ENCODE assay signal across 18 cellular contexts in genomic region chr2:55733335-55733734, GRCh38. TPM values are rescaled to one million over a fixed set of nuclear protein-coding genes. Genes with fewer than 3 reads are reported as not detected.
DNase-seq lines count a peak whose midpoint lies in the region; ATAC-seq and TF ChIP-seq lines count a peak whose summit lies in the region.
"Had no signal": no experiment of that assay in that cellular context is flagged by ENCODE, and none has a peak within 500 bp of the region (broad histone marks: within the 10 kb centered on the region; RNA-seq: fewer than 3 reads in every experiment).

No MANE protein-coding gene starts in this region.

- no peak overlapping the region for H3K27ac Mint-ChIP-seq in naive thymus-derived CD4-positive, alpha-beta T cell
- H3K27ac Mint-ChIP-seq: CD14-positive monocyte, H9 had no signal

- H3K27ac ChIP-seq in GM23248 = peak overlapping the region; percentile 71
- H3K27ac ChIP-seq in naive thymus-derived CD4-positive, alpha-beta T cell (ENCODE audit: low read depth, low read length) = no peak overlapping the region

- H3K4me3 ChIP-seq in GM23248 = peak overlapping the region; percentile 14; the same call in 1 of the 2 replicates
- peak overlapping the region; percentile 18; the same call in 1 of the 2 replicates for H3K4me3 ChIP-seq in WI38 (ENCODE audit: low read depth, low read length)
- H3K4me3 ChIP-seq in skeletal muscle satellite cell (ENCODE audit: low read length) = no peak overlapping the region
- no peak overlapping the region for H3K4me3 ChIP-seq in naive thymus-derived CD4-positive, alpha-beta T cell (ENCODE audit: low read length)

- POLR2A ChIA-PET in naive thymus-derived CD4-positive, alpha-beta T cell (lab: Charles Lee) = no interaction called here

- H3K4me1 ChIP-seq in GM23248 (ENCODE audit: insufficient read depth) (peaks cover 30% of the 10 kb centered on the region), skeletal muscle satellite cell (ENCODE audit: control insufficient read depth, insufficient read depth, low read length) (peaks cover 17% of the 10 kb centered on the region)
- H3K4me1 ChIP-seq in naive thymus-derived CD4-positive, alpha-beta T cell (ENCODE audit: control insufficient read depth in 2 of 2, insufficient read depth in 2 of 2, low read length in 2 of 2) = no peaks in the 10 kb centered on the region

- CTCF ChIA-PET in naive thymus-derived CD4-positive, alpha-beta T cell (lab: Charles Lee) = no interaction called here

- H3F3A ChIP-seq in GM23248 (ENCODE audit: insufficient read depth) = peaks cover 13% of the 10 kb centered on the region

- H3K9me2 ChIP-seq in GM23248 (ENCODE audit: insufficient read depth) = no peaks in the 10 kb centered on the region

- H3K9ac ChIP-seq in GM23248 (peak overlapping the region; percentile 39), skeletal muscle satellite cell (ENCODE audit: low read depth, low read length) (peak overlapping the region; percentile 0)

- H3K27me3 Mint-ChIP-seq in naive thymus-derived CD4-positive, alpha-beta T cell = peaks cover 0 to 7% (median 2%) of the 10 kb centered on the region in 5 donors

- H3K9me3 Mint-ChIP-seq in naive thymus-derived CD4-positive, alpha-beta T cell = peaks cover 0 to 3% (median 0%) of the 10 kb centered on the region in 11 donors
- H3K9me3 Mint-ChIP-seq: H9 had no signal

- H3K9me3 ChIP-seq in GM23248 (ENCODE audit: low read depth) (no peaks in the 10 kb centered on the region), skeletal muscle satellite cell (replicated peaks; ENCODE audit: low read length) (no peaks in the 10 kb centered on the region)
- no peaks in the 10 kb centered on the region for H3K9me3 ChIP-seq in naive thymus-derived CD4-positive, alpha-beta T cell (ENCODE audit: control insufficient read depth in 2 of 3, low read length in 3 of 3)

- H3K79me2 ChIP-seq in GM23248 (ENCODE audit: insufficient read depth) = no peaks in the 10 kb centered on the region

- H3K27me3 ChIP-seq in GM23248 (replicated peaks; ENCODE audit: insufficient read depth) (no peaks in the 10 kb centered on the region), skeletal muscle satellite cell (ENCODE audit: control insufficient read depth, insufficient read depth, low read length) (no peaks in the 10 kb centered on the region)
- H3K27me3 ChIP-seq in naive thymus-derived CD4-positive, alpha-beta T cell (ENCODE audit: control insufficient read depth in 2 of 2, insufficient read depth in 2 of 2, low read length in 2 of 2) = no peaks in the 10 kb centered on the region

- H3K36me3 Mint-ChIP-seq in naive thymus-derived CD4-positive, alpha-beta T cell = no peaks in the 10 kb centered on the region
- H3K36me3 Mint-ChIP-seq: CD14-positive monocyte had no signal

- DNase-seq in GM23248 (peak; percentile 54), fibroblast of peridontal ligament (ENCODE audit: extremely low read depth) (peak; percentile 49), Kasumi-1 (lab: John Stamatoyannopoulos, UW) (no peak), UCSD-AML1 (lab: John Stamatoyannopoulos, UW; ENCODE audit: unreplicated experiment) (no peak), A172 (ENCODE audit: low spot score) (no peak)
- no peak for DNase-seq in naive thymus-derived CD4-positive, alpha-beta T cell
- DNase-seq: ACHN, DMS79 treated with DMSO at 0.1 percent for 48 hours, H9, NCI-H1092 treated with DMSO at 0.1 percent for 48 hours, NCI-H1694, NCI-H510A, NCI-H82, OCI-M1, Right ventricle myocardium superior had no signal

- no peak for TF ChIP-seq CTCF in WI38 (IDR thresholded peaks at IDR 0.05; ENCODE audit: low read depth, low read length)

- H3K4me2 ChIP-seq in GM23248 (ENCODE audit: unreplicated experiment) (peak overlapping the region; percentile 69), skeletal muscle satellite cell (ENCODE audit: low read length) (no peak overlapping the region)

- H3K4me1 Mint-ChIP-seq in naive thymus-derived CD4-positive, alpha-beta T cell = no peaks in the 10 kb centered on the region
- H3K4me1 Mint-ChIP-seq: CD14-positive monocyte, H9 had no signal

- intact Hi-C loops in naive thymus-derived CD4-positive, alpha-beta T cell (cut with micrococcal nuclease) = no loop called here

- no peak overlapping the region for H3K4me3 Mint-ChIP-seq in naive thymus-derived CD4-positive, alpha-beta T cell
- H3K4me3 Mint-ChIP-seq: CD14-positive monocyte, H9 had no signal

- H3K36me3 ChIP-seq in GM23248 (ENCODE audit: low read depth) (no peaks in the 10 kb centered on the region), skeletal muscle satellite cell (ENCODE audit: insufficient read depth, low read length) (no peaks in the 10 kb centered on the region)
- no peaks in the 10 kb centered on the region for H3K36me3 ChIP-seq in naive thymus-derived CD4-positive, alpha-beta T cell (ENCODE audit: control insufficient read depth in 2 of 3, insufficient read depth in 3 of 3, low read length in 3 of 3)

- ATAC-seq in naive thymus-derived CD4-positive, alpha-beta T cell = no peak

- in situ Hi-C loops in GM23248 (cut with MboI) = no loop called here

- WGBS in GM23248 (ENCODE audit: low coverage in 1 of 2, low lambda C conversion rate in 2 of 2, missing lambda C conversion rate in 2 of 2), 2 experiments = 0% methylated on average over 1 of the region's 1 CpG

- H4K20me1 ChIP-seq in GM23248 (ENCODE audit: insufficient read depth) = no peaks in the 10 kb centered on the region

- H2AFZ ChIP-seq in GM23248 = peak overlapping the region; percentile 73

RNA-seq across cellular contexts. Expression of gene PNPT1, which starts 39.7 kb away (rescaled TPM):
- total RNA-seq in GM23248 (2014; rRNA removed; shearing (Covaris generic)) = 17.3 and 33.9 TPM in 2 replicates
- 20.6 and 21.9 TPM in 2 replicates for polyA plus RNA-seq in GM23248 (2016; fragmentation: Nextera tagmentation; extraction: Ambion mirVana)
- 28.2 and 29.2 TPM in 2 replicates for total RNA-seq in skeletal muscle satellite cell (2012; rRNA removed)
- total RNA-seq in A172 (2014; rRNA removed; shearing (Covaris generic)) = 35.1 and 38.8 TPM in 2 replicates
- 10 to 100 TPM; 16.9 to 31.2 (median 18.5) TPM for total RNA-seq in naive thymus-derived CD4-positive, alpha-beta T cell
- 10 to 100 TPM; 23.7 to 32.7 TPM for polyA plus RNA-seq in naive thymus-derived CD4-positive, alpha-beta T cell

Comparison
In these comparisons a context has a peak if more than half of its experiments do, and no peak if none do; other contexts are left out.
1. DNase-seq: peak in GM23248 (single experiment) and fibroblast of peridontal ligament (single experiment); none in Kasumi-1 (0 of 2), UCSD-AML1 (single experiment), A172 (single experiment) and naive thymus-derived CD4-positive, alpha-beta T cell (0 of 9).
2. H3K4me3 ChIP-seq: peak in GM23248 (single experiment) and WI38 (single experiment); none in skeletal muscle satellite cell (single experiment) and naive thymus-derived CD4-positive, alpha-beta T cell (single experiment).